ENCODE assay signal across 6 cellular contexts in genomic region chr2:200863655-200864205, GRCh38. TPM values are rescaled to one million over a fixed set of nuclear protein-coding genes. Genes with fewer than 3 reads are reported as not detected.
A peak's percentile ranks its signal among the peaks of the same experiment; 100 is the strongest.
DNase-seq lines count a peak whose midpoint lies in the region; ATAC-seq and TF ChIP-seq lines count a peak whose summit lies in the region.

No MANE protein-coding gene starts in this region.

- H3K27me3 ChIP-seq in CD4-positive, CD25-positive, alpha-beta regulatory T cell (ENCODE audit: control insufficient read depth, insufficient read depth, low read length), result no peaks in the 10 kb centered on the region

- no peaks in the 10 kb centered on the region for H3K9me3 ChIP-seq in CD4-positive, CD25-positive, alpha-beta regulatory T cell (ENCODE audit: control insufficient read depth in 2 of 2, low read length in 2 of 2)
- no peaks in the 10 kb centered on the region for H3K9me3 ChIP-seq in HEK293 (ENCODE audit: control insufficient read depth, insufficient read depth, low read depth, low read length)

- H3K27ac Mint-ChIP-seq in CD4-positive, CD25-positive, alpha-beta regulatory T cell, result peak overlapping the region; percentile 99 to 100 (median 99)
- peak overlapping the region; percentile 100 for H3K27ac Mint-ChIP-seq in activated CD4-positive, alpha-beta memory T cell treated with anti-CD3 and anti-CD28 coated beads for 36 hours

- H3K4me3 Mint-ChIP-seq in CD4-positive, CD25-positive, alpha-beta regulatory T cell, result peak overlapping the region; percentile 92 to 97 (median 94)
- H3K4me3 Mint-ChIP-seq in activated CD4-positive, alpha-beta memory T cell treated with anti-CD3 and anti-CD28 coated beads for 36 hours, result peak overlapping the region; percentile 87

- peaks cover 32% of the 10 kb centered on the region for H3K36me3 ChIP-seq in CD4-positive, CD25-positive, alpha-beta regulatory T cell (ENCODE audit: control insufficient read depth, insufficient read depth, low read length)
- H3K36me3 ChIP-seq in HEK293 (ENCODE audit: control insufficient read depth in 2 of 2, insufficient read depth in 1 of 2, low read length in 2 of 2), result peaks cover 12 to 36% of the 10 kb centered on the region in 2 experiments

- CTCF ChIA-PET in HEK293 (lab: Yijun Ruan, JAX), result interaction anchor here (0.9 kb wide), 1 partner anchor 150 kb away, joined by 5 read pairs; no protein-coding TSS in a partner anchor
- CTCF ChIA-PET in activated CD4-positive, alpha-beta memory T cell treated with anti-CD3 and anti-CD28 coated beads for 36 hours (lab: Charles Lee), result interaction anchor here (0.6 to 1.9 kb wide), 8 partner anchors 25 to 370 kb away, joined by 3 to 7 read pairs (median 4); partner anchors contain the start of genes NIF3L1 and PPIL3

- H3K4me1 ChIP-seq in CD4-positive, CD25-positive, alpha-beta regulatory T cell (ENCODE audit: control insufficient read depth, insufficient read depth, low read length, poor library complexity, severe bottlenecking), result peaks cover 45% of the 10 kb centered on the region
- H3K4me1 ChIP-seq in HEK293 (ENCODE audit: control insufficient read depth, insufficient read depth, low read length), result peaks cover 12% of the 10 kb centered on the region; the same call in 1 of the 2 replicates

- peak overlapping the region; percentile 100 for H3K27ac ChIP-seq in CD4-positive, CD25-positive, alpha-beta regulatory T cell (ENCODE audit: insufficient read depth, low read length, poor library complexity, severe bottlenecking)
- peak overlapping the region; percentile 97 for H3K27ac ChIP-seq in HEK293 (ENCODE audit: extremely low read depth, low read depth, low read length)

- H3K27me3 Mint-ChIP-seq in CD4-positive, CD25-positive, alpha-beta regulatory T cell, result peaks cover 10% of the 10 kb centered on the region
- no peaks in the 10 kb centered on the region for H3K27me3 Mint-ChIP-seq in activated CD4-positive, alpha-beta memory T cell treated with anti-CD3 and anti-CD28 coated beads for 36 hours

- TF ChIP-seq CTCF in HEK293 (tag by site-specific recombination; IDR thresholded peaks at IDR 0.05), result no peak

- intact Hi-C loops in activated CD4-positive, alpha-beta memory T cell treated with anti-CD3 and anti-CD28 coated beads for 36 hours (cut with micrococcal nuclease), result loop anchor here (1.0 to 5.0 kb wide), 6 partner anchors 26 to 399 kb away; partner anchors contain the start of genes CFLAR, HYCC2, NIF3L1 and PPIL3

- H3K9me3 Mint-ChIP-seq in CD4-positive, CD25-positive, alpha-beta regulatory T cell, result peaks cover 0 to 3% (median 0%) of the 10 kb centered on the region in 7 donors
- H3K9me3 Mint-ChIP-seq in activated CD4-positive, alpha-beta memory T cell treated with anti-CD3 and anti-CD28 coated beads for 36 hours, result no peaks in the 10 kb centered on the region

- H3K36me3 Mint-ChIP-seq in CD4-positive, CD25-positive, alpha-beta regulatory T cell, result peaks cover 36% of the 10 kb centered on the region
- peaks cover 52% of the 10 kb centered on the region for H3K36me3 Mint-ChIP-seq in activated CD4-positive, alpha-beta memory T cell treated with anti-CD3 and anti-CD28 coated beads for 36 hours

- POLR2A ChIA-PET in HEK293 (lab: Yijun Ruan, JAX), result interaction anchor here (0.6 to 2.0 kb wide), 19 partner anchors 9 to 941 kb away, joined by 3 to 36 read pairs (median 5); partner anchors contain the start of genes BZW1, CASP10, NIF3L1 and PPIL3
- POLR2A ChIA-PET in activated CD4-positive, alpha-beta memory T cell treated with anti-CD3 and anti-CD28 coated beads for 36 hours (lab: Charles Lee), result interaction anchor here (0.7 to 3.0 kb wide), 24 partner anchors 16 to 1403 kb away, joined by 3 to 54 read pairs (median 5); partner anchors contain the start of genes BZW1, CASP10, CASP8 and CFLAR

- peak overlapping the region; percentile 100 for H3K4me3 ChIP-seq in CD4-positive, CD25-positive, alpha-beta regulatory T cell (ENCODE audit: low read depth, low read length)
- peak overlapping the region; percentile 95 for H3K4me3 ChIP-seq in HEK293 (ENCODE audit: low read depth, low read length)

- DNase-seq in CD4-positive, CD25-positive, alpha-beta regulatory T cell, result no peak
- peak; percentile 40 for DNase-seq in activated CD4-positive, alpha-beta memory T cell treated with anti-CD3 and anti-CD28 coated beads for 36 hours
- peak; percentile 48 for DNase-seq in kidney glomerular epithelial cell (lab: John Stamatoyannopoulos, UW)
- DNase-seq in MV-4-11 (lab: John Stamatoyannopoulos, UW), result no peak

- H3K4me1 Mint-ChIP-seq in CD4-positive, CD25-positive, alpha-beta regulatory T cell, result peaks cover 23 to 50% (median 31%) of the 10 kb centered on the region in 4 donors
- H3K4me1 Mint-ChIP-seq in activated CD4-positive, alpha-beta memory T cell treated with anti-CD3 and anti-CD28 coated beads for 36 hours (ENCODE audit: low read depth), result peaks cover 37% of the 10 kb centered on the region

- no peak for ATAC-seq in CD4-positive, CD25-positive, alpha-beta regulatory T cell (ENCODE audit: low read depth in 2 of 2)
- no peak for ATAC-seq in GM21528 (IDR thresholded peaks at IDR 0.05; ENCODE audit: low FRiP score, unreplicated experiment)

TF ChIP-seq in HEK293, 187 proteins besides CTCF, POLR2A, EP300 and RAD21:
- TF ChIP-seq BCL6B (tag by site-specific recombination; IDR thresholded peaks at IDR 0.05) (no peak), ZNF654 (tag by site-specific recombination; IDR thresholded peaks at IDR 0.05; ENCODE audit: low read depth) (no peak), ZBTB20 (tag by site-specific recombination; IDR thresholded peaks at IDR 0.05) (no peak), KLF7 (tag by site-specific recombination; IDR thresholded peaks at IDR 0.05; ENCODE audit: borderline replicate concordance) (peak; percentile 61; the same call in 1 of the 2 replicates), ZNF335 (tag by site-specific recombination; conservative IDR thresholded peaks at IDR 0.05) (0 out of 2 replicates have a peak, but pooled peaks have one; percentile 19), ZNF621 (tag by site-specific recombination; IDR thresholded peaks at IDR 0.05) (no peak), KLF1 (tag by site-specific recombination; IDR thresholded peaks at IDR 0.05) (0 out of 2 replicates have a peak, but pooled peaks have one; percentile 30)

RNA-seq across cellular contexts. Expression of gene CLK1, which starts 0.7 kb away (rescaled TPM):
- 1,274 TPM for total RNA-seq in CD4-positive, CD25-positive, alpha-beta regulatory T cell
- 10 to 100 TPM; 36.5 to 54.5 (median 42.3) TPM for polyA plus RNA-seq in CD4-positive, CD25-positive, alpha-beta regulatory T cell
- total RNA-seq in activated CD4-positive, alpha-beta memory T cell treated with anti-CD3 and anti-CD28 coated beads for 36 hours, result 100 to 1,000 TPM; 112 to 114 TPM

RNA-seq across cellular contexts. Expression of gene PPIL3, which starts 25.1 kb away (rescaled TPM):
- total RNA-seq in CD4-positive, CD25-positive, alpha-beta regulatory T cell, result 29.1 TPM
- polyA plus RNA-seq in CD4-positive, CD25-positive, alpha-beta regulatory T cell, result 10 to 100 TPM; 15.3 to 45.4 (median 34.6) TPM
- total RNA-seq in activated CD4-positive, alpha-beta memory T cell treated with anti-CD3 and anti-CD28 coated beads for 36 hours, result 10 to 100 TPM; 84.0 to 87.9 TPM

RNA-seq across cellular contexts. Expression of gene NIF3L1, which starts 25.4 kb away (rescaled TPM):
- total RNA-seq in CD4-positive, CD25-positive, alpha-beta regulatory T cell, result 9.9 TPM
- polyA plus RNA-seq in CD4-positive, CD25-positive, alpha-beta regulatory T cell, result 10 to 100 TPM; 22.6 to 30.0 (median 24.3) TPM
- 10 to 100 TPM; 30.8 to 32.7 TPM for total RNA-seq in activated CD4-positive, alpha-beta memory T cell treated with anti-CD3 and anti-CD28 coated beads for 36 hours

RNA-seq across cellular contexts. Expression of gene BZW1, which starts 52.0 kb away (rescaled TPM):
- total RNA-seq in CD4-positive, CD25-positive, alpha-beta regulatory T cell, result 261 TPM
- polyA plus RNA-seq in CD4-positive, CD25-positive, alpha-beta regulatory T cell, result 100 to 1,000 TPM; 181 to 253 (median 221) TPM
- 100 to 1,000 TPM; 416 to 423 TPM for total RNA-seq in activated CD4-positive, alpha-beta memory T cell treated with anti-CD3 and anti-CD28 coated beads for 36 hours

Comparison
In these comparisons a context has a peak if more than half of its experiments do, and no peak if none do; other contexts are left out.
1. DNase-seq: peak in activated CD4-positive, alpha-beta memory T cell treated with anti-CD3 and anti-CD28 coated beads for 36 hours (single experiment) and kidney glomerular epithelial cell (single experiment); none in CD4-positive, CD25-positive, alpha-beta regulatory T cell (0 of 3) and MV-4-11 (single experiment).
2. RNA of gene CLK1, which starts 0.7 kb away (total RNA-seq): 1,274 TPM in CD4-positive, CD25-positive, alpha-beta regulatory T cell (single experiment); 112 to 114 TPM in activated CD4-positive, alpha-beta memory T cell treated with anti-CD3 and anti-CD28 coated beads for 36 hours; every median in the first group is over 10 times any median in the second.